Comparison of ENCODE assay signal across 23 cellular contexts in the genomic region with DNA sequence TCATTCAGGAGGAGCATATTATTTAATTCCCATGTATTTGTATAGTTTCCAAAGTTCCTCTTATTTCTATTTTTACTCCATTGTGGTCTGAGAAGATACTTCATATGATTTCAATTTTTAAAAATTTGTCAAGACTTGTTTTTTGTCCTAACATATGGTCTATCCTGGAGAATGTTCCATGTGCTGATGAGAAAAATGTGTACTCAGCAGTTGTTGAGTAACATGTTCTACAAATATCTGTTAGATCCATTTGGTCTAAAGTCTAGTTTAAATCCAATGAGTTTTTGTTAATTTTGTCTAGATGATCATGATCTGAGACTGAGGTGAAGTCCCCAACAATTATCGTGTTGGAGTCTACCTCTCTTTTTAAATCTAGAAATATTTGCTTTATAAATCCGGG. TPM values are rescaled to one million over a fixed set of nuclear protein-coding genes. Genes with fewer than 3 reads are reported as not detected.
A peak's percentile ranks its signal among the peaks of the same experiment; 100 is the strongest.
DNase-seq lines count a peak whose midpoint lies in the region; ATAC-seq, FAIRE-seq and TF ChIP-seq lines count a peak whose summit lies in the region.
"Had no signal": no experiment of that assay in that cellular context is flagged by ENCODE, and none has a peak within 500 bp of the region (broad histone marks: within the 10 kb centered on the region; RNA-seq: fewer than 3 reads in every experiment).

No MANE protein-coding gene starts in this region.

- no peak for TF ChIP-seq RAD21 in A549 (conservative IDR thresholded peaks at IDR 0.05 in 1 of 2, IDR thresholded peaks at IDR 0.05 in 1 of 2)
- no peak for TF ChIP-seq RAD21 in K562 (CRISPR knock-in tag; conservative IDR thresholded peaks at IDR 0.05 in 1 of 2, IDR thresholded peaks at IDR 0.05 in 1 of 2)

- in situ Hi-C loops in K562 (cut with MboI) = no loop called here

- POLR2A ChIA-PET in A549 (lab: Yijun Ruan, JAX) = no interaction called here
- POLR2A ChIA-PET in K562 (lab: Yijun Ruan, JAX) = no interaction called here

- H3K4me3 ChIP-seq in A549 (no peak overlapping the region), K562 (no peak overlapping the region), right lobe of liver (no peak overlapping the region)
- H3K4me3 ChIP-seq: HAP-1 had no signal

- intact Hi-C loops in K562 (cut with micrococcal nuclease) = no loop called here
- intact Hi-C loops in right lobe of liver (cut with DNase I) = no loop called here

- peaks cover 39% of the 10 kb centered on the region for H3K36me3 ChIP-seq in K562 (ENCODE audit: control insufficient read depth, insufficient read depth, low read length)
- H3K36me3 ChIP-seq in right lobe of liver = peaks cover 0 to 4% (median 1%) of the 10 kb centered on the region in 4 donors

- no peaks in the 10 kb centered on the region for H3K9me1 ChIP-seq in K562 (ENCODE audit: control insufficient read depth, insufficient read depth, low read length)

- no peaks in the 10 kb centered on the region for H3K27me3 ChIP-seq in K562 (ENCODE audit: control insufficient read depth in 2 of 2, insufficient read depth in 2 of 2, low read length in 2 of 2)
- no peaks in the 10 kb centered on the region for H3K27me3 ChIP-seq in right lobe of liver

- TF ChIP-seq CTCF in A549 (IDR thresholded peaks at IDR 0.05) (no peak), K562 (IDR thresholded peaks at IDR 0.05 in 2 of 3, conservative IDR thresholded peaks at IDR 0.05 in 1 of 3; ENCODE audit: insufficient read depth in 2 of 3, low read depth in 1 of 3, low read length in 3 of 3) (no peak), right lobe of liver (IDR thresholded peaks at IDR 0.05) (no peak)

- DNase-seq in A549 (ENCODE audit: low read depth in 1 of 2, low spot score in 1 of 2) (no peak), K562 (ENCODE audit: extremely low read depth in 1 of 4, low spot score in 3 of 4) (no peak), left lobe of liver (ENCODE audit: low spot score) (no peak), right lobe of liver (no peak), amygdala (lab: John Stamatoyannopoulos, UW) (no peak), HK-2 (ENCODE audit: unreplicated experiment) (no peak)
- no peak for DNase-seq in stimulated activated naive CD8-positive, alpha-beta T cell treated with anti-CD3 and anti-CD28 coated beads, Interleukin-15, Interleukin-2, amounts not matched to agents 100 U/mL and 50 U/mL, for 24 hours
- DNase-seq: ACHN; C1 segment of cervical spinal cord; Calu3; CD4-positive, alpha-beta memory T cell; COR-L47; DMS53; DMS79 treated with DMSO at 0.1 percent for 48 hours; GF-D8; GOT3; HFFc6 had no signal

- 89% methylated on average over 2 of the region's 2 CpGs for WGBS in A549 (ENCODE audit: missing lambda C conversion rate)
- 92% methylated on average over 2 of the region's 2 CpGs for WGBS in K562 (ENCODE audit: insufficient coverage, low coverage, missing lambda C conversion rate)
- WGBS in right lobe of liver (ENCODE audit: insufficient coverage, low coverage, low lambda C conversion rate, missing lambda C conversion rate) = 30% methylated on average over 2 of the region's 2 CpGs

- no TSS peak for BruUV-seq in K562 (replicated peaks; lab: Mats Ljungman, UMichigan)

- ATAC-seq in A549 = no peak
- ATAC-seq in K562 = no peak
- peak; percentile 70 for ATAC-seq in left lobe of liver
- peak; percentile 44 to 74 (median 58) for ATAC-seq in right lobe of liver
- ATAC-seq in stimulated activated naive CD8-positive, alpha-beta T cell treated with anti-CD3 and anti-CD28 coated beads, Interleukin-15, Interleukin-2, amounts not matched to agents 100 U/mL and 50 U/mL, for 24 hours = no peak

- no peak overlapping the region for H3K9ac ChIP-seq in K562 (ENCODE audit: insufficient read depth in 1 of 2, low read depth in 2 of 2, low read length in 2 of 2)

- no peak for TF ChIP-seq EP300 in A549 (IDR thresholded peaks at IDR 0.05)
- no peak for TF ChIP-seq EP300 in K562 (IDR thresholded peaks at IDR 0.05; ENCODE audit: low read length)

- TF ChIP-seq POLR2A in A549 (IDR thresholded peaks at IDR 0.05; ENCODE audit: low read length) (no peak), K562 (conservative IDR thresholded peaks at IDR 0.05) (no peak), right lobe of liver (IDR thresholded peaks at IDR 0.05) (no peak)

- H3K27ac ChIP-seq in A549 (no peak overlapping the region), K562 (ENCODE audit: extremely low read depth, low read depth, low read length) (no peak overlapping the region), right lobe of liver (peak overlapping the region in 1 of 3 donors; percentile 12)
- H3K27ac ChIP-seq: 22Rv1 had no signal

- H3K79me2 ChIP-seq in K562 (ENCODE audit: control insufficient read depth, insufficient read depth, low read length) = no peaks in the 10 kb centered on the region

- FAIRE-seq in A549 (lab: Jason Lieb, UNC) (no peak), K562 (lab: Jason Lieb, UNC) (no peak)
- FAIRE-seq: A204.1, GM12891, GM18507, H54 had no signal

- H3K4me1 ChIP-seq in A549 (no peaks in the 10 kb centered on the region), K562 (replicated peaks in 1 of 2; ENCODE audit: control insufficient read depth in 2 of 2, insufficient read depth in 2 of 2, low read length in 2 of 2) (no peaks in the 10 kb centered on the region), right lobe of liver (peaks cover 0 to 5% (median 0%) of the 10 kb centered on the region in 4 donors)
- H3K4me1 ChIP-seq: HAP-1 had no signal

- CTCF ChIA-PET in A549 (lab: Yijun Ruan, JAX) (interaction anchor here (1.0 to 1.6 kb wide), 2 partner anchors 31 to 434 kb away, joined by 3 to 4 read pairs; no protein-coding TSS in a partner anchor), K562 (lab: Yijun Ruan, JAX; ENCODE audit: low intra/inter-chr PET ratio) (no interaction called here)

- no peak overlapping the region for H2AFZ ChIP-seq in K562 (ENCODE audit: low read depth, low read length)

- peaks cover 16% of the 10 kb centered on the region for H3K9me3 ChIP-seq in A549
- H3K9me3 ChIP-seq in K562 (replicated peaks; ENCODE audit: control insufficient read depth, insufficient read depth, low read depth, low read length) = no peaks in the 10 kb centered on the region; the same call in 1 of the 2 replicates
- peaks cover 0 to 5% (median 1%) of the 10 kb centered on the region in 4 donors for H3K9me3 ChIP-seq in right lobe of liver

- H4K20me1 ChIP-seq in K562 (replicated peaks; ENCODE audit: control insufficient read depth, insufficient read depth, low read length) = no peaks in the 10 kb centered on the region

- H3K4me2 ChIP-seq in A549 = no peak overlapping the region
- no peak overlapping the region for H3K4me2 ChIP-seq in K562 (ENCODE audit: insufficient read depth, low read length)

TF ChIP-seq in A549, 52 proteins besides CTCF, POLR2A, EP300 and RAD21:
- TF ChIP-seq RARB (CRISPR knock-in tag; IDR thresholded peaks at IDR 0.05) (no peak), MAFK (IDR thresholded peaks at IDR 0.05; ENCODE audit: partially characterized antibody) (peak; percentile 25)
TF ChIP-seq in A549: peak in this region for 1.

TF ChIP-seq in K562, 482 proteins besides CTCF, POLR2A, EP300 and RAD21:
- TF ChIP-seq CBX2 (IDR thresholded peaks at IDR 0.05; ENCODE audit: insufficient read depth, low read length, poor library complexity, severe bottlenecking) (no peak), C11orf30 (IDR thresholded peaks at IDR 0.05; ENCODE audit: low read depth) (peak; percentile 38; the same call in 1 of the 2 replicates), ZNF316 (IDR thresholded peaks at IDR 0.05) (peak; percentile 79), ZNF431 (CRISPR knock-in tag; IDR thresholded peaks at IDR 0.05) (no peak)

RNA-seq across cellular contexts. Expression of gene PSMG1, which starts 14.5 kb away (rescaled TPM):
- 84.1 and 95.8 TPM in 2 replicates for polyA plus RNA-seq in A549 (2011; rRNA removed)
- polyA plus RNA-seq in A549 (2012; cell fraction: cytosol; rRNA removed) = 61.2 TPM in 2 replicates
- 13.9 and 21.7 TPM in 2 replicates for polyA plus RNA-seq in A549 (2012; cell fraction: nucleus; rRNA removed)
- 96.0 to 102 TPM (median 98.8 TPM) in 3 replicates for polyA plus RNA-seq in A549 (2017; fragmentation: RNase III; extraction: RNeasy Plus Mini Kit Qiagen cat#74134 plus additional on column Dnase treatment)
- 7.7 and 10.1 TPM in 2 replicates for polyA minus RNA-seq in A549 (2011; rRNA and poly(A)+ RNA removed)
- 31.2 and 55.3 TPM in 2 replicates for total RNA-seq in K562 (2011; cell fraction: chromatin; rRNA removed; ENCODE audit: low replicate concordance)
- 26.8 and 29.9 TPM in 2 replicates for total RNA-seq in K562 (2011; cell fraction: nucleolus; rRNA removed)
- 37.0 and 42.7 TPM in 2 replicates for total RNA-seq in K562 (2011; cell fraction: nucleoplasm; rRNA removed)
- total RNA-seq in K562 (2014; rRNA removed) = 255 and 285 TPM in 2 replicates
- 328 and 358 TPM in 2 replicates for total RNA-seq in K562 (2014; rRNA removed; fragmentation: Illumina TruSeq; extraction: Trizol)
- 335 and 358 TPM in 2 replicates for total RNA-seq in K562 (2015; rRNA removed; fragmentation: Illumina TruSeq; extraction: Trizol)
- 234 and 247 TPM in 2 replicates for total RNA-seq in K562 (2021)
- polyA plus RNA-seq in K562 (2011; rRNA removed) = 192 and 328 TPM in 2 replicates
- polyA plus RNA-seq in K562 (2011; cell fraction: cytosol; rRNA removed) = 123 and 150 TPM in 2 replicates
- 65.8 and 83.7 TPM in 2 replicates for polyA plus RNA-seq in K562 (2011; cell fraction: nucleus; rRNA removed)
- 199 and 249 TPM in 2 replicates for polyA plus RNA-seq in K562 (2012)
- polyA plus RNA-seq in K562 (2014; fragmentation: Illumina TruSeq; extraction: Trizol) = 380 and 427 TPM in 2 replicates
- polyA plus RNA-seq in K562 (2014; fragmentation: Nextera tagmentation; extraction: Ambion mirVana) = 10 to 100 TPM; 54.5 to 88.1 TPM
- 362 and 383 TPM in 2 replicates for polyA plus RNA-seq in K562 (2014; rRNA removed)
- polyA minus RNA-seq in K562 (2011; rRNA and poly(A)+ RNA removed) = 112 and 114 TPM in 2 replicates
- polyA minus RNA-seq in K562 (2011; cell fraction: cytosol; rRNA and poly(A)+ RNA removed) = 43.6 and 73.7 TPM in 2 replicates
- 22.2 and 30.8 TPM in 2 replicates for polyA minus RNA-seq in K562 (2011; cell fraction: nucleus; rRNA and poly(A)+ RNA removed)
- total RNA-seq in left lobe of liver = 18.2 TPM
- 10 to 100 TPM; 17.1 to 32.4 (median 26.0) TPM for total RNA-seq in right lobe of liver

Comparison
In these comparisons a context has a peak if more than half of its experiments do, and no peak if none do; other contexts are left out.
1. ATAC-seq: peak in left lobe of liver (single experiment) and right lobe of liver (4 of 4); none in A549 (0 of 2), K562 (single experiment) and stimulated activated naive CD8-positive, alpha-beta T cell treated with anti-CD3 and anti-CD28 coated beads, Interleukin-15, Interleukin-2, amounts not matched to agents 100 U/mL and 50 U/mL, for 24 hours (single experiment).
2. Of the 35 proteins assayed by ChIP-seq in both K562 and A549: peak only in K562: none; only in A549: MAFK; in both: none; in neither: 34.